Comparison of ENCODE assay signal across 8 cellular contexts in genomic region chr19:55599468-55600335, GRCh38. TPM values are rescaled to one million over a fixed set of nuclear protein-coding genes. Genes with fewer than 3 reads are reported as not detected.
DNase-seq lines count a peak whose midpoint lies in the region; ATAC-seq and TF ChIP-seq lines count a peak whose summit lies in the region.

FIZ1 (minus strand) TSS chr19:55599517; CDS start chr19:55597865, 1,652 bp downstream.
ZNF524 (plus strand) TSS chr19:55600288; CDS start chr19:55602113, 1,825 bp downstream.

- peak within 1 kb of the TSS; percentile 100 for H3K27ac ChIP-seq in angular gyrus (ENCODE audit: low read depth, low read length)
- H3K27ac ChIP-seq in right atrium auricular region, result peak within 1 kb of the TSS; percentile 99
- peak within 1 kb of the TSS; percentile 95 for H3K27ac ChIP-seq in vagina

- TF ChIP-seq POLR2A in vagina (IDR thresholded peaks at IDR 0.05), result peak in 1 of 2 donors; percentile 27

- H3K36me3 ChIP-seq in right atrium auricular region (peaks cover 7% of the 10 kb centered on the region), vagina (peaks cover 0 to 15% of the 10 kb centered on the region in 2 donors)

- H3K27me3 ChIP-seq in right atrium auricular region, result no peaks in the 10 kb centered on the region
- H3K27me3 ChIP-seq in vagina, result no peaks in the 10 kb centered on the region

- intact Hi-C loops in T-helper 2 cell treated with Interferon-gamma antibody and Interleukin-4, amounts not matched to agents 100 ng/mL and 5 ng/mL, for 36 hours (cut with micrococcal nuclease), result loop anchor here (1.0 to 10.0 kb wide), 10 partner anchors 12 to 715 kb away; partner anchors contain the start of genes HSPBP1, PPP1R12C, PPP6R1 and RPL28
- intact Hi-C loops in vagina (cut with DNase I), result loop anchor here (10.0 kb wide), 1 partner anchor 195 kb away; the partner anchor contains the start of gene UBE2S

- peak; percentile 60 for ATAC-seq in GM18498 (IDR thresholded peaks at IDR 0.05; ENCODE audit: unreplicated experiment)
- peak; percentile 58 for ATAC-seq in HG02943 (IDR thresholded peaks at IDR 0.05; ENCODE audit: low read depth, unreplicated experiment)

- no peaks in the 10 kb centered on the region for H3K9me3 ChIP-seq in right atrium auricular region
- no peaks in the 10 kb centered on the region for H3K9me3 ChIP-seq in vagina

- H3K4me3 ChIP-seq in right atrium auricular region, result peak within 1 kb of the TSS; percentile 77 to 82
- H3K4me3 ChIP-seq in vagina, result peak within 1 kb of the TSS; percentile 60 to 72

- H3K4me1 ChIP-seq in right atrium auricular region (peaks cover 0 to 28% of the 10 kb centered on the region in 2 donors), vagina (peaks cover 20% of the 10 kb centered on the region)

- peak; percentile 99 to 100 for DNase-seq in NCI-H1930 (lab: John Stamatoyannopoulos, UW)
- DNase-seq in right atrium auricular region (ENCODE audit: low spot score), result peak; percentile 99
- DNase-seq in putamen (ENCODE audit: low spot score), result peak; percentile 99
- DNase-seq in vagina (ENCODE audit: extremely low spot score in 2 of 2), result peak in 1 of 2 donors; percentile 99

- TF ChIP-seq CTCF in right atrium auricular region (IDR thresholded peaks at IDR 0.05) (no peak), vagina (IDR thresholded peaks at IDR 0.05) (no peak)

RNA-seq across cellular contexts. Expression of gene FIZ1, which starts in this region (rescaled TPM):
- total RNA-seq in T-helper 2 cell treated with Interferon-gamma antibody and Interleukin-4, amounts not matched to agents 100 ng/mL and 5 ng/mL, for 36 hours, result 14.4 and 14.7 TPM in 2 replicates
- 10 to 100 TPM in 1 of 2 donors, 1 to 10 TPM in 1; 9.2 to 12.2 TPM for total RNA-seq in right atrium auricular region
- total RNA-seq in vagina, result 5.4 TPM

RNA-seq across cellular contexts. Expression of gene ZNF524, which starts in this region (rescaled TPM):
- total RNA-seq in T-helper 2 cell treated with Interferon-gamma antibody and Interleukin-4, amounts not matched to agents 100 ng/mL and 5 ng/mL, for 36 hours, result 21.0 and 21.2 TPM in 2 replicates
- total RNA-seq in right atrium auricular region (10 to 100 TPM; 17.7 to 25.8 TPM), vagina (15.5 TPM)
